In the genomic region with DNA sequence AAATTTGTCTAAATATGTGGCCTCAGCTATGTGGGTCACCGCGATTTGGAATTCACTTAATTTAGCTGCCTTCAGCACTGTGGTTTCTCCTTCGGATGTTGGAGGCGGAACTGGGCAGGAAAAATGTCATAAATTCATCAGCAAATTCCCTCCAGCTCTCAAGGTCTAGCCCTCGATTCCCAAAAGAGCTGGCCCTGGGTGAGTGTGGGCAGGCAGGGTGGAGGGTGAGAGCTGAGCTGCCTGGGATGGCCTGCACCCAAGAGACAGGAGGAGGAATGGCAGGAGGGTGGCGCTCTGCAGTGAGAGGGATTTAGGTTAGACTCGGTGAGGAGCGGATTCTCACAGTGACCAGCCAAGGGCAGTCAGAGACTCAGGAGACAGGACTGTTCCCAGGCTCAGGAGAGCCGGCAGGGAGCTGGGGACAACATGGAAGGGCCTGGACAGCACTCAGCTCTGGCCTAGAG, we compare ENCODE assay signal across 12 cellular contexts. TPM values are rescaled to one million over a fixed set of nuclear protein-coding genes. Genes with fewer than 3 reads are reported as not detected.
DNase-seq lines count a peak whose midpoint lies in the region; ATAC-seq, FAIRE-seq and TF ChIP-seq lines count a peak whose summit lies in the region.
"Had no signal": no experiment of that assay in that cellular context is flagged by ENCODE, and none has a peak within 500 bp of the region (broad histone marks: within the 10 kb centered on the region; RNA-seq: fewer than 3 reads in every experiment).

No MANE protein-coding gene starts in this region.

- no peak for ATAC-seq in HG02840 (IDR thresholded peaks at IDR 0.05; ENCODE audit: low FRiP score, unreplicated experiment)

- H3K36me3 ChIP-seq in brain microvascular endothelial cell (replicated peaks) (peaks cover 39% of the 10 kb centered on the region), left ventricle myocardium inferior (peaks cover 21% of the 10 kb centered on the region), tibial nerve (no peaks in the 10 kb centered on the region), small intestine (ENCODE audit: control insufficient read depth in 2 of 2, insufficient read depth in 2 of 2, low read length in 2 of 2) (no peaks in the 10 kb centered on the region)
- H3K36me3 ChIP-seq: sigmoid colon had no signal

- no peak for TF ChIP-seq POLR2A in H54 (IDR thresholded peaks at IDR 0.05; ENCODE audit: low read depth, low read length)
- no peak for TF ChIP-seq POLR2A in tibial nerve (IDR thresholded peaks at IDR 0.05)

- WGBS in tibial nerve, 2 donors = 39 to 40% methylated on average over 9 of the region's 9 CpGs
- 70 to 81% (median 77%) methylated on average over 9 of the region's 9 CpGs for WGBS in small intestine, 3 donors

- H3K9me3 ChIP-seq in left ventricle myocardium inferior (replicated peaks) (no peaks in the 10 kb centered on the region), tibial nerve (no peaks in the 10 kb centered on the region), small intestine (ENCODE audit: control insufficient read depth, low read depth) (no peaks in the 10 kb centered on the region)
- H3K9me3 ChIP-seq: sigmoid colon had no signal

- peaks cover 43% of the 10 kb centered on the region for H3K4me1 ChIP-seq in left ventricle myocardium inferior
- H3K4me1 ChIP-seq in tibial nerve = peaks cover 0 to 37% (median 13%) of the 10 kb centered on the region in 4 donors
- no peaks in the 10 kb centered on the region for H3K4me1 ChIP-seq in small intestine (ENCODE audit: control insufficient read depth in 2 of 2, insufficient read depth in 1 of 2, low read depth in 1 of 2, low read length in 1 of 2)

- H3K4me3 ChIP-seq in brain microvascular endothelial cell (ENCODE audit: low read depth, low read length) (no peak overlapping the region), left ventricle myocardium inferior (peak overlapping the region; percentile 3), tibial nerve (no peak overlapping the region), small intestine (ENCODE audit: low read depth in 1 of 2, low read length in 2 of 2) (no peak overlapping the region)
- H3K4me3 ChIP-seq: sigmoid colon had no signal

- TF ChIP-seq EP300 in tibial nerve (IDR thresholded peaks at IDR 0.05) = no peak

- TF ChIP-seq CTCF in brain microvascular endothelial cell (IDR thresholded peaks at IDR 0.05; ENCODE audit: low read depth, low read length, missing control alignments) = peak; percentile 29
- no peak for TF ChIP-seq CTCF in left ventricle myocardium inferior (IDR thresholded peaks at IDR 0.05; ENCODE audit: borderline replicate concordance)
- TF ChIP-seq CTCF in tibial nerve (IDR thresholded peaks at IDR 0.05) = no peak

- H3K27me3 ChIP-seq in brain microvascular endothelial cell (replicated peaks) = no peaks in the 10 kb centered on the region
- H3K27me3 ChIP-seq in left ventricle myocardium inferior (ENCODE audit: low read depth) = no peaks in the 10 kb centered on the region
- no peaks in the 10 kb centered on the region for H3K27me3 ChIP-seq in tibial nerve
- H3K27me3 ChIP-seq in small intestine (ENCODE audit: control insufficient read depth in 2 of 2, insufficient read depth in 2 of 2, low read length in 2 of 2) = no peaks in the 10 kb centered on the region
- H3K27me3 ChIP-seq: sigmoid colon had no signal

- H3K27ac ChIP-seq in brain microvascular endothelial cell (no peak overlapping the region), left ventricle myocardium inferior (replicated peaks) (peak overlapping the region; percentile 74), tibial nerve (peak overlapping the region in 3 of 4 donors; percentile 2 to 56 (median 16)), small intestine (ENCODE audit: low read depth in 1 of 2, low read length in 1 of 2) (no peak overlapping the region)
- H3K27ac ChIP-seq: foreskin keratinocyte had no signal

- in situ Hi-C loops in brain microvascular endothelial cell (cut with HindIII; ENCODE audit: low pct_ligation_motif_present, low sequenced_read_pairs) = no loop called here

- peak; percentile 24 for DNase-seq in H54 (ENCODE audit: insufficient read length, low spot score)
- peak; percentile 48 for DNase-seq in brain microvascular endothelial cell
- DNase-seq in left ventricle myocardium inferior = no peak
- no peak for DNase-seq in tibial nerve (ENCODE audit: low spot score in 2 of 2)
- DNase-seq in small intestine = no peak
- DNase-seq in NCI-H2171 treated with DMSO at 0.1 percent for 48 hours (lab: John Stamatoyannopoulos, UW) = no peak
- no peak for DNase-seq in activated CD4-positive, alpha-beta T cell treated with anti-CD3 and anti-CD28 coated beads for 4 hours
- DNase-seq: activated CD4-positive, alpha-beta memory T cell treated with anti-CD3 and anti-CD28 coated beads, Interleukin-2, amount 10 ng/mL, durations not matched to agents 7 days and 5 days; activated naive CD8-positive, alpha-beta T cell treated with anti-CD3 and anti-CD28 coated beads, Interleukin-2, amount 10 ng/mL, durations not matched to agents 7 days and 5 days; foreskin keratinocyte; sigmoid colon had no signal

- intact Hi-C loops in left ventricle myocardium inferior (cut with micrococcal nuclease) = no loop called here

- FAIRE-seq in H54 (lab: Jason Lieb, UNC) (no peak), small intestine (lab: Jason Lieb, UNC) (no peak)

RNA-seq across cellular contexts. Expression of a gene that starts 57.1 kb away (rescaled TPM):
- 46.7 TPM for total RNA-seq in left ventricle myocardium inferior
- total RNA-seq in tibial nerve = 10 to 100 TPM; 39.0 to 47.6 (median 39.9) TPM
- 10 to 100 TPM; 11.3 to 14.9 (median 12.3) TPM for polyA plus RNA-seq in small intestine

Comparison
In these comparisons a context has a peak if more than half of its experiments do, and no peak if none do; other contexts are left out.
1. DNase-seq: peak in H54 (single experiment) and brain microvascular endothelial cell (single experiment); none in left ventricle myocardium inferior (single experiment), tibial nerve (0 of 2), small intestine (single experiment), NCI-H2171 treated with DMSO at 0.1 percent for 48 hours (single experiment) and activated CD4-positive, alpha-beta T cell treated with anti-CD3 and anti-CD28 coated beads for 4 hours (0 of 2).
2. H3K27ac ChIP-seq: peak in left ventricle myocardium inferior (single experiment) and tibial nerve (3 of 4); none in brain microvascular endothelial cell (single experiment) and small intestine (0 of 2).